Comparison of ENCODE assay signal across 26 cellular contexts in the genomic region with DNA sequence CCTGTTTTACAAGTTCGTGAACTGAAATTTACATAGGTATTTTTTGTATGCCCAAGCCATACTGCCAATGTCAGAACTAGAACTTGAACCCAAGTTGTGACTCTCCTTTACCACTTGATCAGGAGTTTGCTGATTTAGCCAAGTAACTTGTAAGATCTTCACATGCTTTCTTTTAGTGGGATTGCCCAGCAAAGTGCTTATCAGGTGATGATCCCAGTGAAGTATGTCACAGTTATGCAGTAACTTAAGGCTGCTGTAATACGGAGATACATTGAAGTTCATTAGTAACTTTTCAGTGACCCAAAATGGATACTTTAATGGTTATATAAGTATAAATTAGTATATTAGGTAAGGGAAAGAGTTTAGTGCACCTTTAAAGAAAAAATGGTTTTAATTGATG. TPM values are rescaled to one million over a fixed set of nuclear protein-coding genes. Genes with fewer than 3 reads are reported as not detected.
A peak's percentile ranks its signal among the peaks of the same experiment; 100 is the strongest.
DNase-seq lines count a peak whose midpoint lies in the region; ATAC-seq and TF ChIP-seq lines count a peak whose summit lies in the region.
"Had no signal": no experiment of that assay in that cellular context is flagged by ENCODE, and none has a peak within 500 bp of the region (broad histone marks: within the 10 kb centered on the region; RNA-seq: fewer than 3 reads in every experiment).

No MANE protein-coding gene starts in this region.

- POLR2A ChIA-PET in CD4-positive, alpha-beta memory T cell (lab: Charles Lee; ENCODE audit: partially characterized antibody): no interaction called here
- POLR2A ChIA-PET in WTC11 (lab: Charles Lee): no interaction called here

- H3K4me3 Mint-ChIP-seq in activated T-cell treated with anti-CD3 and anti-CD28 coated beads, Interleukin-2, amount 50 U/mL, for 4 hours: peak overlapping the region; percentile 24
- H3K4me3 Mint-ChIP-seq in CD4-positive, alpha-beta memory T cell: peak overlapping the region in 5 of 8 donors; percentile 23 to 69 (median 65)
- H3K4me3 Mint-ChIP-seq in WTC11: no peak overlapping the region
- H3K4me3 Mint-ChIP-seq in nephron: peak overlapping the region; percentile 28 to 78 (median 61)
- H3K4me3 Mint-ChIP-seq: activated CD4-positive, alpha-beta memory T cell treated with anti-CD3 and anti-CD28 coated beads, Interleukin-2, amount 10 ng/mL, durations not matched to agents 7 days and 5 days; activated naive CD4-positive, alpha-beta T cell treated with anti-CD3 and anti-CD28 coated beads, Interleukin-2, amount 10 ng/mL, durations not matched to agents 7 days and 5 days had no signal

- intact Hi-C loops in CD4-positive, alpha-beta memory T cell (cut with micrococcal nuclease): no loop called here

- CTCF ChIA-PET in CD4-positive, alpha-beta memory T cell (lab: Charles Lee; ENCODE audit: partially characterized antibody): no interaction called here
- CTCF ChIA-PET in WTC11 (lab: Charles Lee): no interaction called here

- ATAC-seq in activated T-cell treated with anti-CD3 and anti-CD28 coated beads, Interleukin-2, amount 50 U/mL, for 4 hours: no peak
- ATAC-seq in WTC11 (no peak), HG03108 (IDR thresholded peaks at IDR 0.05; ENCODE audit: unreplicated experiment) (no peak), HG03045 (IDR thresholded peaks at IDR 0.05; ENCODE audit: unreplicated experiment) (no peak)
- ATAC-seq: A549, esophagus mucosa, heart right ventricle, T-cell had no signal

- no peaks in the 10 kb centered on the region for H3K9me3 Mint-ChIP-seq in activated T-cell treated with anti-CD3 and anti-CD28 coated beads, Interleukin-2, amount 50 U/mL, for 4 hours
- H3K9me3 Mint-ChIP-seq in CD4-positive, alpha-beta memory T cell: peaks cover 0 to 3% (median 0%) of the 10 kb centered on the region in 8 donors
- H3K9me3 Mint-ChIP-seq in WTC11 (no peaks in the 10 kb centered on the region), nephron (no peaks in the 10 kb centered on the region)
- H3K9me3 Mint-ChIP-seq: activated CD4-positive, alpha-beta memory T cell treated with anti-CD3 and anti-CD28 coated beads, Interleukin-2, amount 10 ng/mL, durations not matched to agents 7 days and 5 days; activated naive CD4-positive, alpha-beta T cell treated with anti-CD3 and anti-CD28 coated beads, Interleukin-2, amount 10 ng/mL, durations not matched to agents 7 days and 5 days; H9; T-cell had no signal

- TF ChIP-seq CTCF in WTC11 (IDR thresholded peaks at IDR 0.05) (no peak), nephron (IDR thresholded peaks at IDR 0.05; ENCODE audit: unreplicated experiment in 3 of 3) (no peak)

- H3K36me3 ChIP-seq in CD4-positive, alpha-beta memory T cell (ENCODE audit: insufficient read depth, low read length): peaks cover 27% of the 10 kb centered on the region

- peaks cover 58% of the 10 kb centered on the region for H3K4me1 Mint-ChIP-seq in activated T-cell treated with anti-CD3 and anti-CD28 coated beads, Interleukin-2, amount 50 U/mL, for 4 hours (ENCODE audit: low read depth)
- peaks cover 32 to 72% (median 56%) of the 10 kb centered on the region in 4 donors for H3K4me1 Mint-ChIP-seq in CD4-positive, alpha-beta memory T cell
- peaks cover 42% of the 10 kb centered on the region for H3K4me1 Mint-ChIP-seq in WTC11
- peaks cover 41% of the 10 kb centered on the region for H3K4me1 Mint-ChIP-seq in nephron

- DNase-seq in activated T-cell treated with anti-CD3 and anti-CD28 coated beads, Interleukin-2, amount 50 U/mL, for 4 hours: no peak
- no peak for DNase-seq in activated T-cell treated with anti-CD3 and anti-CD28 coated beads, Interleukin-2, amount 50 U/mL, for 48 hours
- no peak for DNase-seq in CD4-positive, alpha-beta memory T cell
- DNase-seq in WTC11 (ENCODE audit: low spot score): no peak
- DNase-seq in HK-2 (ENCODE audit: unreplicated experiment): no peak
- DNase-seq: activated CD4-positive, alpha-beta memory T cell treated with anti-CD3 and anti-CD28 coated beads, Interleukin-2, amount 10 ng/mL, durations not matched to agents 7 days and 5 days; activated naive CD4-positive, alpha-beta T cell treated with anti-CD3 and anti-CD28 coated beads, Interleukin-2, amount 10 ng/mL, durations not matched to agents 7 days and 5 days; anterior cingulate cortex; effector memory CD4-positive, alpha-beta T cell; foreskin fibroblast; GDM1; H9; heart right ventricle; NCI-H1105; NCI-H1930; NCI-H69; stomach; T-cell had no signal

- H3K27ac ChIP-seq in CD4-positive, alpha-beta memory T cell (ENCODE audit: low read depth, low read length): no peak overlapping the region
- H3K27ac ChIP-seq: A549, coronary artery, SJSA1, stomach, tibial nerve had no signal

- H3K4me3 ChIP-seq in CD4-positive, alpha-beta memory T cell (ENCODE audit: low read length in 2 of 2): no peak overlapping the region
- H3K4me3 ChIP-seq: A549, coronary artery, heart right ventricle, SJSA1, stomach, tibial nerve had no signal

- H3K27me3 ChIP-seq in CD4-positive, alpha-beta memory T cell (ENCODE audit: insufficient read depth, low read length): no peaks in the 10 kb centered on the region
- H3K27me3 ChIP-seq: heart right ventricle, SJSA1, stomach, tibial nerve had no signal

- peak overlapping the region in 3 of 7 donors; percentile 3 to 93 (median 25) for H3K27ac Mint-ChIP-seq in CD4-positive, alpha-beta memory T cell
- H3K27ac Mint-ChIP-seq in WTC11 (peak overlapping the region; percentile 69; the same call in 1 of the 2 replicates), nephron (no peak overlapping the region)
- H3K27ac Mint-ChIP-seq: T-cell had no signal

- H3K4me1 ChIP-seq in CD4-positive, alpha-beta memory T cell (ENCODE audit: insufficient read depth, low read length): peaks cover 65% of the 10 kb centered on the region

- H3K27me3 Mint-ChIP-seq in activated T-cell treated with anti-CD3 and anti-CD28 coated beads, Interleukin-2, amount 50 U/mL, for 4 hours (ENCODE audit: low read depth): no peaks in the 10 kb centered on the region
- no peaks in the 10 kb centered on the region for H3K27me3 Mint-ChIP-seq in CD4-positive, alpha-beta memory T cell
- no peaks in the 10 kb centered on the region for H3K27me3 Mint-ChIP-seq in WTC11 (ENCODE audit: low read depth)
- no peaks in the 10 kb centered on the region for H3K27me3 Mint-ChIP-seq in nephron (ENCODE audit: low read depth)
- H3K27me3 Mint-ChIP-seq: activated CD4-positive, alpha-beta memory T cell treated with anti-CD3 and anti-CD28 coated beads, Interleukin-2, amount 10 ng/mL, durations not matched to agents 7 days and 5 days; activated naive CD4-positive, alpha-beta T cell treated with anti-CD3 and anti-CD28 coated beads, Interleukin-2, amount 10 ng/mL, durations not matched to agents 7 days and 5 days; T-cell had no signal

- no peaks in the 10 kb centered on the region for H3K9me3 ChIP-seq in CD4-positive, alpha-beta memory T cell (ENCODE audit: control insufficient read depth in 1 of 2, low read length in 2 of 2)
- H3K9me3 ChIP-seq: A549, heart right ventricle, SJSA1, stomach, tibial nerve had no signal

- peaks cover 22% of the 10 kb centered on the region for H3K36me3 Mint-ChIP-seq in activated T-cell treated with anti-CD3 and anti-CD28 coated beads, Interleukin-2, amount 50 U/mL, for 4 hours (ENCODE audit: insufficient read depth)
- peaks cover 20 to 65% of the 10 kb centered on the region in 2 donors for H3K36me3 Mint-ChIP-seq in CD4-positive, alpha-beta memory T cell
- H3K36me3 Mint-ChIP-seq in WTC11 (peaks cover 46% of the 10 kb centered on the region), nephron (ENCODE audit: low read depth) (peaks cover 31% of the 10 kb centered on the region)

TF ChIP-seq in WTC11, 78 proteins besides CTCF, POLR2A, EP300 and RAD21 (continues in another document):
- TF ChIP-seq CDX4 (CRISPR knock-in tag; IDR thresholded peaks at IDR 0.05; ENCODE audit: borderline replicate concordance): no peak
- no peak for TF ChIP-seq ZNF425 (CRISPR knock-in tag; conservative IDR thresholded peaks at IDR 0.05)
- no peak for TF ChIP-seq NR1H2 (CRISPR knock-in tag; IDR thresholded peaks at IDR 0.05)
- no peak for TF ChIP-seq ZBTB21 (CRISPR knock-in tag; IDR thresholded peaks at IDR 0.05; ENCODE audit: borderline replicate concordance)
- no peak for TF ChIP-seq USF1 (CRISPR knock-in tag; IDR thresholded peaks at IDR 0.05)

RNA-seq across cellular contexts. Expression of gene SRSF11, which starts 3.8 kb away (rescaled TPM):
- 100 to 1,000 TPM; 147 to 157 (median 156) TPM for total RNA-seq in activated T-cell treated with anti-CD3 and anti-CD28 coated beads, Interleukin-2, amount 50 U/mL, for 4 hours
- total RNA-seq in CD4-positive, alpha-beta memory T cell: 100 to 1,000 TPM; 359 to 374 TPM
- 100 to 1,000 TPM in 1 of 2 donors, 10 to 100 TPM in 1; 65.8 to 105 TPM for polyA plus RNA-seq in CD4-positive, alpha-beta memory T cell
- 170 to 193 TPM (median 171 TPM) in 3 replicates for total RNA-seq in WTC11 (2021)

RNA-seq across cellular contexts. Expression of gene LRRC40, which starts 19.6 kb away (rescaled TPM):
- total RNA-seq in activated T-cell treated with anti-CD3 and anti-CD28 coated beads, Interleukin-2, amount 50 U/mL, for 4 hours: 10 to 100 TPM; 16.5 to 19.2 (median 16.9) TPM
- 10 to 100 TPM; 11.3 to 11.6 TPM for total RNA-seq in CD4-positive, alpha-beta memory T cell
- polyA plus RNA-seq in CD4-positive, alpha-beta memory T cell: 1 to 10 TPM; 5.4 to 9.1 TPM
- 26.7 to 31.5 TPM (median 31.0 TPM) in 3 replicates for total RNA-seq in WTC11 (2021)
